ENCODE assay signal across 1 cellular context in genomic region chr10:72260215-72260587, GRCh38.
TF ChIP-seq lines count a peak whose summit lies in the region.

No MANE protein-coding gene starts in this region.

TF ChIP-seq in K562, 482 proteins besides CTCF, POLR2A, EP300 and RAD21 (continued from another document and continues in another):
- TF ChIP-seq HOMEZ (CRISPR knock-in tag; IDR thresholded peaks at IDR 0.05) (no peak), ZNF121 (CRISPR knock-in tag; conservative IDR thresholded peaks at IDR 0.05) (no peak), NR2C1 (IDR thresholded peaks at IDR 0.05) (no peak), NR2C1 (tag; IDR thresholded peaks at IDR 0.05) (peak; percentile 97), GABPB2 (CRISPR knock-in tag; conservative IDR thresholded peaks at IDR 0.05) (no peak), ZHX1 (conservative IDR thresholded peaks at IDR 0.05; ENCODE audit: low read length) (no peak), CGGBP1 (CRISPR knock-in tag; IDR thresholded peaks at IDR 0.05) (no peak), HMG20A (CRISPR knock-in tag; conservative IDR thresholded peaks at IDR 0.05) (no peak), COPS2 (conservative IDR thresholded peaks at IDR 0.05) (no peak), KLF13 (tag; IDR thresholded peaks at IDR 0.05; ENCODE audit: borderline replicate concordance, low read depth) (peak; percentile 55; the same call in 1 of the 2 replicates), BMI1 (IDR thresholded peaks at IDR 0.05; ENCODE audit: low read length) (no peak), ZBTB2 (IDR thresholded peaks at IDR 0.05) (no peak), BCOR (IDR thresholded peaks at IDR 0.05) (no peak), ARID2 (IDR thresholded peaks at IDR 0.05) (no peak), NCOA6 (IDR thresholded peaks at IDR 0.05) (no peak), ZNF311 (CRISPR knock-in tag; IDR thresholded peaks at IDR 0.05) (no peak), PRDM10 (IDR thresholded peaks at IDR 0.05; ENCODE audit: partially characterized antibody) (no peak), MED1 (CRISPR knock-in tag; IDR thresholded peaks at IDR 0.05; ENCODE audit: borderline replicate concordance) (no peak), FUS (optimal IDR thresholded peaks at IDR 0.05; ENCODE audit: low read depth, low read length) (no peak), ELF2 (CRISPR knock-in tag; IDR thresholded peaks at IDR 0.05) (peak; percentile 56; the same call in 1 of the 2 replicates), ZSCAN29 (IDR thresholded peaks at IDR 0.05) (no peak), KAT8 (IDR thresholded peaks at IDR 0.05; ENCODE audit: low read depth) (no peak), ZNF644 (tag; IDR thresholded peaks at IDR 0.05; ENCODE audit: low read depth) (no peak), ETS2 (tag; IDR thresholded peaks at IDR 0.05; ENCODE audit: borderline replicate concordance, poor library complexity, severe bottlenecking) (no peak), RB1 (IDR thresholded peaks at IDR 0.05; ENCODE audit: low read depth) (no peak), CXXC5 (CRISPR knock-in tag; IDR thresholded peaks at IDR 0.05) (no peak; the same call in 1 of the 2 replicates), ZBED1 (IDR thresholded peaks at IDR 0.05) (no peak), ID3 (CRISPR knock-in tag; IDR thresholded peaks at IDR 0.05) (no peak), ID3 (tag; IDR thresholded peaks at IDR 0.05) (no peak; the same call in none of the 2 replicates), PRPF4 (IDR thresholded peaks at IDR 0.05; ENCODE audit: insufficient read depth, low read depth, low read length, poor library complexity, severe bottlenecking) (no peak), MYBL2 (IDR thresholded peaks at IDR 0.05; ENCODE audit: low read depth) (no peak), MYBL2 (CRISPR knock-in tag; IDR thresholded peaks at IDR 0.05; ENCODE audit: borderline replicate concordance) (no peak), NR3C1 (CRISPR knock-in tag; IDR thresholded peaks at IDR 0.05) (no peak), PHB2 (IDR thresholded peaks at IDR 0.05; ENCODE audit: low read depth) (no peak), RREB1 (CRISPR knock-in tag; IDR thresholded peaks at IDR 0.05) (no peak; the same call in none of the 2 replicates), DEAF1 (CRISPR knock-in tag; IDR thresholded peaks at IDR 0.05) (no peak), E2F4 (CRISPR knock-in tag; IDR thresholded peaks at IDR 0.05; ENCODE audit: low read depth) (no peak), CTCFL (IDR thresholded peaks at IDR 0.05; ENCODE audit: borderline replicate concordance, insufficient read depth, low read depth, low read length, poor library complexity, severe bottlenecking) (no peak), NR1H2 (CRISPR knock-in tag; IDR thresholded peaks at IDR 0.05) (no peak), ATF7 (IDR thresholded peaks at IDR 0.05) (no peak; the same call in 1 of the 2 replicates), ZNF3 (CRISPR knock-in tag; IDR thresholded peaks at IDR 0.05) (no peak), RFX5 (IDR thresholded peaks at IDR 0.05; ENCODE audit: low read depth, low read length) (no peak), ZNF140 (CRISPR knock-in tag; IDR thresholded peaks at IDR 0.05) (no peak), PML (IDR thresholded peaks at IDR 0.05; ENCODE audit: low read length) (no peak)
